ENCODE assay signal across 28 cellular contexts in genomic region chr14:48350971-48351370, GRCh38.
DNase-seq lines count a peak whose midpoint lies in the region; ATAC-seq and TF ChIP-seq lines count a peak whose summit lies in the region.
"Had no signal": no experiment of that assay in that cellular context is flagged by ENCODE, and none has a peak within 500 bp of the region (broad histone marks: within the 10 kb centered on the region; RNA-seq: fewer than 3 reads in every experiment).

No MANE protein-coding gene starts in this region.

- no peaks in the 10 kb centered on the region for H3K79me2 ChIP-seq in smooth muscle cell (ENCODE audit: low read depth)
- H3K79me2 ChIP-seq: parathyroid adenoma had no signal

- H3K36me3 Mint-ChIP-seq in natural killer cell: no peaks in the 10 kb centered on the region
- H3K36me3 Mint-ChIP-seq: activated naive CD4-positive, alpha-beta T cell treated with anti-CD3 and anti-CD28 coated beads, Interleukin-2, amount 10 ng/mL, durations not matched to agents 7 days and 5 days; CD8-positive, alpha-beta memory T cell; mesothelial cell of epicardium; natural killer cell treated with Interleukin-12 subunit alpha and Interleukin-12 subunit beta and Interleukin-15 and Interleukin-18, amount 100 ng/mL, for 72 hours had no signal

- no peak overlapping the region for H2AFZ ChIP-seq in smooth muscle cell (ENCODE audit: low read depth)
- H2AFZ ChIP-seq: parathyroid adenoma had no signal

- no peak overlapping the region for H3K9ac ChIP-seq in smooth muscle cell (ENCODE audit: low read depth)
- H3K9ac ChIP-seq: parathyroid adenoma had no signal

- no peak overlapping the region for H3K4me3 ChIP-seq in SJCRH30
- no peak overlapping the region for H3K4me3 ChIP-seq in smooth muscle cell
- H3K4me3 ChIP-seq: gastroesophageal sphincter, tibial nerve had no signal

- H3K9me3 ChIP-seq in SJCRH30 (replicated peaks) (no peaks in the 10 kb centered on the region), smooth muscle cell (replicated peaks; ENCODE audit: low read depth) (no peaks in the 10 kb centered on the region)
- H3K9me3 ChIP-seq: gastroesophageal sphincter, tibial nerve had no signal

- no peak overlapping the region for H3K4me3 Mint-ChIP-seq in natural killer cell
- H3K4me3 Mint-ChIP-seq: activated naive CD4-positive, alpha-beta T cell treated with anti-CD3 and anti-CD28 coated beads, Interleukin-2, amount 10 ng/mL, durations not matched to agents 7 days and 5 days; CD8-positive, alpha-beta memory T cell; central memory CD8-positive, alpha-beta T cell; mesothelial cell of epicardium; natural killer cell treated with Interleukin-12 subunit alpha and Interleukin-12 subunit beta and Interleukin-15 and Interleukin-18, amount 100 ng/mL, for 72 hours had no signal

- ATAC-seq in natural killer cell: no peak
- ATAC-seq: esophagus mucosa; gastroesophageal sphincter; left colon; natural killer cell treated with Interleukin-12 subunit alpha and Interleukin-12 subunit beta and Interleukin-15 and Interleukin-18, amount 100 ng/mL, for 72 hours; sciatic nerve had no signal

- H3K9me3 Mint-ChIP-seq in natural killer cell: peaks cover 4 to 7% of the 10 kb centered on the region in 2 donors

- H3K27me3 Mint-ChIP-seq in natural killer cell (ENCODE audit: low read depth in 2 of 2): no peaks in the 10 kb centered on the region
- H3K27me3 Mint-ChIP-seq: activated naive CD4-positive, alpha-beta T cell treated with anti-CD3 and anti-CD28 coated beads, Interleukin-2, amount 10 ng/mL, durations not matched to agents 7 days and 5 days; CD8-positive, alpha-beta memory T cell; central memory CD8-positive, alpha-beta T cell; natural killer cell treated with Interleukin-12 subunit alpha and Interleukin-12 subunit beta and Interleukin-15 and Interleukin-18, amount 100 ng/mL, for 72 hours had no signal

- intact Hi-C loops in natural killer cell (cut with micrococcal nuclease): no loop called here

- H3K36me3 ChIP-seq in SJCRH30: no peaks in the 10 kb centered on the region
- no peaks in the 10 kb centered on the region for H3K36me3 ChIP-seq in smooth muscle cell (ENCODE audit: low read depth)
- H3K36me3 ChIP-seq: gastroesophageal sphincter, tibial nerve had no signal

- H4K20me1 ChIP-seq in smooth muscle cell (ENCODE audit: low read depth): no peaks in the 10 kb centered on the region

- no peaks in the 10 kb centered on the region; the same call in 1 of the 2 replicates for H3K4me1 ChIP-seq in SJCRH30
- H3K4me1 ChIP-seq in smooth muscle cell (ENCODE audit: low read depth): no peaks in the 10 kb centered on the region
- H3K4me1 ChIP-seq: gastroesophageal sphincter, parathyroid adenoma, tibial nerve had no signal

- H3K27ac Mint-ChIP-seq in natural killer cell: no peak overlapping the region
- H3K27ac Mint-ChIP-seq: activated naive CD4-positive, alpha-beta T cell treated with anti-CD3 and anti-CD28 coated beads, Interleukin-2, amount 10 ng/mL, durations not matched to agents 7 days and 5 days; CD8-positive, alpha-beta memory T cell; mesothelial cell of epicardium; natural killer cell treated with Interleukin-12 subunit alpha and Interleukin-12 subunit beta and Interleukin-15 and Interleukin-18, amount 100 ng/mL, for 72 hours had no signal

- H3K27ac ChIP-seq in SJCRH30: no peak overlapping the region
- peak overlapping the region; percentile 80 for H3K27ac ChIP-seq in smooth muscle cell (ENCODE audit: low read depth)
- H3K27ac ChIP-seq: gastroesophageal sphincter, parathyroid adenoma, tibial nerve had no signal

- no peaks in the 10 kb centered on the region for H3F3A ChIP-seq in smooth muscle cell (ENCODE audit: low read depth)

- 36% methylated on average over 2 of the region's 2 CpGs for WGBS in smooth muscle cell (ENCODE audit: low lambda C conversion rate)

- DNase-seq in HT1080 (ENCODE audit: low read depth): peak; percentile 82
- DNase-seq in SJCRH30: peak; percentile 3 to 9
- DNase-seq in glomerular visceral epithelial cell (ENCODE audit: extremely low spot score): peak; percentile 76
- DNase-seq in smooth muscle cell (lab: John Stamatoyannopoulos, UW; ENCODE audit: unreplicated experiment): no peak
- no peak for DNase-seq in natural killer cell
- DNase-seq in activated CD4-positive, alpha-beta T cell treated with anti-CD3 and anti-CD28 coated beads, Interleukin-2, amount 50 U/mL, for 4 hours: no peak
- DNase-seq in activated CD4-positive, alpha-beta T cell treated with anti-CD3 and anti-CD28 coated beads for 1 hour: no peak
- DNase-seq: activated CD8-positive, alpha-beta memory T cell treated with anti-CD3 and anti-CD28 coated beads for 24 hours; activated naive CD4-positive, alpha-beta T cell treated with anti-CD3 and anti-CD28 coated beads, Interleukin-2, amount 10 ng/mL, durations not matched to agents 7 days and 5 days; activated T-cell treated with anti-CD3 and anti-CD28 coated beads, Interleukin-2, amount 50 U/mL, for 48 hours; anterior cingulate cortex; CD8-positive, alpha-beta memory T cell; DMS79; H7; left colon; NCI-H1436; NCI-H774; stimulated activated CD4-positive, alpha-beta T cell treated with anti-CD3 and anti-CD28 coated beads, Interleukin-1b, Interleukin-23, amount 100 ng/mL, for 48 hours; stimulated activated naive CD4-positive, alpha-beta T cell treated with Interleukin-2 at 50 U/mL for 16 hours; T-helper 9 cell had no signal

- H3K27me3 ChIP-seq in SJCRH30: no peaks in the 10 kb centered on the region
- H3K27me3 ChIP-seq in smooth muscle cell (ENCODE audit: low read depth): no peaks in the 10 kb centered on the region
- H3K27me3 ChIP-seq: gastroesophageal sphincter, tibial nerve had no signal

- TF ChIP-seq CTCF in smooth muscle cell (IDR thresholded peaks at IDR 0.05; ENCODE audit: borderline replicate concordance, insufficient read depth, poor library complexity, severe bottlenecking): no peak
- no peak for TF ChIP-seq CTCF in natural killer cell (IDR thresholded peaks at IDR 0.05)

- no peaks in the 10 kb centered on the region for H3K4me1 Mint-ChIP-seq in natural killer cell
- H3K4me1 Mint-ChIP-seq: activated naive CD4-positive, alpha-beta T cell treated with anti-CD3 and anti-CD28 coated beads, Interleukin-2, amount 10 ng/mL, durations not matched to agents 7 days and 5 days; CD8-positive, alpha-beta memory T cell; central memory CD8-positive, alpha-beta T cell; mesothelial cell of epicardium had no signal

- no peak overlapping the region for H3K4me2 ChIP-seq in smooth muscle cell

Comparison
In these comparisons a context has a peak if more than half of its experiments do, and no peak if none do; other contexts are left out.
1. DNase-seq: peak in HT1080 (single experiment), SJCRH30 (2 of 2) and glomerular visceral epithelial cell (single experiment); none in smooth muscle cell (single experiment), natural killer cell (single experiment), activated CD4-positive, alpha-beta T cell treated with anti-CD3 and anti-CD28 coated beads, Interleukin-2, amount 50 U/mL, for 4 hours (0 of 2) and activated CD4-positive, alpha-beta T cell treated with anti-CD3 and anti-CD28 coated beads for 1 hour (single experiment).